ENCODE assay signal across 8 cellular contexts in the genomic region with DNA sequence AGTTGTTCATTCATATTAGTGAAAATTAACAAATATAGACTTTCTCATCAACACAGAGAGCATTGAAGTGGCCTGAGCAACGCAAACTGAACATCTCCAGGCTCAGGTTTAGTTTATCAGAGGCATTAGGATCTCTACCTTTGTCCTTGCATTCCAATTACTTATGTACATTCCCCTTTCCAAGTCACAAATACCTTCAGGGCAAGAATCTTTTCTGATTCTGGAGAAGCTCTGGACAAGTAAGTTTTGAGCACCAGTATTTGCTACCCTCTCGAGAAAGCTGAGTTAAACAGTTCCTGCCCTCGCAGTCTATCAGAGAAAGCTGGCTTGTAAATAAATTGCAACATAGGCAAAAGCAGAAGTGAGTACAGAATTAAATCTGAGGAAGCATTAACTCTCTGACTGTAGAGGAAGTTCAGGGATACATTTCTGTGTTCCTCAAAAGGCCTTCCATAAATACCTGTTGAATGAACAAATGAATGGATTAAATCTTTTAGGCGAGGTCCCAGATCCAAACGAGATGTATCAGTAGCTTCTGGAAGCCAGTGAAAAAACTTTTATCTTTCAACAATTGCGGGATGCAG. TPM values are rescaled to one million over a fixed set of nuclear protein-coding genes. Genes with fewer than 3 reads are reported as not detected.
DNase-seq lines count a peak whose midpoint lies in the region; ATAC-seq and TF ChIP-seq lines count a peak whose summit lies in the region.

No MANE protein-coding gene starts in this region.

- H3K27me3 ChIP-seq in CD8-positive, alpha-beta T cell (ENCODE audit: insufficient read depth, low read length): no peaks in the 10 kb centered on the region
- H3K27me3 ChIP-seq in Karpas-422 (ENCODE audit: low read length) (no peaks in the 10 kb centered on the region), liver (ENCODE audit: control insufficient read depth in 4 of 4, insufficient read depth in 4 of 4, low read length in 3 of 4) (no peaks in the 10 kb centered on the region), tibial nerve (no peaks in the 10 kb centered on the region)

- TF ChIP-seq POLR2A in tibial nerve (IDR thresholded peaks at IDR 0.05): no peak

- in situ Hi-C loops in astrocyte of the cerebellum (cut with HindIII; ENCODE audit: low sequenced_read_pairs): no loop called here

- ATAC-seq in CD8-positive, alpha-beta T cell: no peak
- ATAC-seq in GM19395 (IDR thresholded peaks at IDR 0.05; ENCODE audit: unreplicated experiment) (no peak), HG03521 (IDR thresholded peaks at IDR 0.05; ENCODE audit: unreplicated experiment) (no peak)

- CTCF ChIA-PET in CD8-positive, alpha-beta T cell (lab: Charles Lee): interaction anchor here (3.1 kb wide), 1 partner anchor 9 kb away, joined by 20 read pairs; no protein-coding TSS in a partner anchor

- no peaks in the 10 kb centered on the region for H3K9me3 Mint-ChIP-seq in CD8-positive, alpha-beta T cell

- no peaks in the 10 kb centered on the region for H3K9me2 ChIP-seq in Karpas-422 (replicated peaks; ENCODE audit: insufficient read depth, low read length)

- peaks cover 5% of the 10 kb centered on the region for H3K36me3 Mint-ChIP-seq in CD8-positive, alpha-beta T cell

- DNase-seq in CD8-positive, alpha-beta T cell: no peak
- DNase-seq in Karpas-422 (peak; percentile 83), astrocyte of the cerebellum (ENCODE audit: low read depth) (no peak), tibial nerve (ENCODE audit: low spot score in 2 of 2) (no peak), NCI-H2029 (lab: John Stamatoyannopoulos, UW) (no peak)

- intact Hi-C loops in CD8-positive, alpha-beta T cell (cut with DNase I, micrococcal nuclease): loop anchor here (2.0 to 10.0 kb wide), 8 partner anchors 73 to 1111 kb away; a partner anchor contains a TSS

- peak overlapping the region; percentile 85 for H3K4me3 ChIP-seq in CD8-positive, alpha-beta T cell (ENCODE audit: low read depth, low read length)
- H3K4me3 ChIP-seq in Karpas-422 (ENCODE audit: low read length) (peak overlapping the region; percentile 93), astrocyte of the cerebellum (ENCODE audit: low read depth, low read length) (peak overlapping the region; percentile 53), liver (ENCODE audit: low read depth in 1 of 3, low read length in 3 of 3) (peak overlapping the region; percentile 78 to 97 (median 93)), tibial nerve (peak overlapping the region; percentile 81 to 89 (median 83))

- no peaks in the 10 kb centered on the region for H4K20me1 ChIP-seq in Karpas-422 (ENCODE audit: insufficient read depth, low read depth, low read length)

- H3K9me3 ChIP-seq in CD8-positive, alpha-beta T cell (ENCODE audit: low read length): no peaks in the 10 kb centered on the region
- H3K9me3 ChIP-seq in Karpas-422 (ENCODE audit: low read length): no peaks in the 10 kb centered on the region
- no peaks in the 10 kb centered on the region for H3K9me3 ChIP-seq in liver (ENCODE audit: control insufficient read depth in 4 of 4, low read length in 3 of 4)
- H3K9me3 ChIP-seq in tibial nerve: no peaks in the 10 kb centered on the region

- peak overlapping the region; percentile 77 for H3K27ac Mint-ChIP-seq in CD8-positive, alpha-beta T cell

- peaks cover 60% of the 10 kb centered on the region for H3K79me2 ChIP-seq in Karpas-422 (ENCODE audit: low read length)

- peaks cover 16% of the 10 kb centered on the region for H3K4me1 ChIP-seq in CD8-positive, alpha-beta T cell (ENCODE audit: insufficient read depth, low read length)
- H3K4me1 ChIP-seq in Karpas-422 (ENCODE audit: low read length): peaks cover 55% of the 10 kb centered on the region
- peaks cover 6 to 33% (median 11%) of the 10 kb centered on the region in 4 donors for H3K4me1 ChIP-seq in liver (ENCODE audit: control insufficient read depth in 4 of 4, insufficient read depth in 4 of 4, low read length in 3 of 4)
- peaks cover 0 to 63% (median 17%) of the 10 kb centered on the region in 4 donors for H3K4me1 ChIP-seq in tibial nerve

- no peaks in the 10 kb centered on the region for H3K36me3 ChIP-seq in CD8-positive, alpha-beta T cell (ENCODE audit: insufficient read depth, low read length)
- H3K36me3 ChIP-seq in Karpas-422 (ENCODE audit: insufficient read depth, low read length) (no peaks in the 10 kb centered on the region; the same call in 1 of the 2 replicates), liver (ENCODE audit: control insufficient read depth in 4 of 4, insufficient read depth in 3 of 4, low read depth in 1 of 4, low read length in 3 of 4) (no peaks in the 10 kb centered on the region), tibial nerve (no peaks in the 10 kb centered on the region)

- no peak for TF ChIP-seq CTCF in CD8-positive, alpha-beta T cell (IDR thresholded peaks at IDR 0.05)
- TF ChIP-seq CTCF in astrocyte of the cerebellum (IDR thresholded peaks at IDR 0.05; ENCODE audit: low read depth, low read length, missing control alignments) (no peak), liver (IDR thresholded peaks at IDR 0.05; ENCODE audit: low read depth, low read length, missing input control) (peak; percentile 6), tibial nerve (IDR thresholded peaks at IDR 0.05) (no peak)

- no peak overlapping the region for H3K27ac ChIP-seq in CD8-positive, alpha-beta T cell (ENCODE audit: low read depth, low read length)
- H3K27ac ChIP-seq in Karpas-422 (ENCODE audit: low read length) (peak overlapping the region; percentile 88), liver (ENCODE audit: low read depth in 1 of 2, low read length in 2 of 2) (peak overlapping the region; percentile 88 to 92), tibial nerve (peak overlapping the region in 3 of 4 donors; percentile 92 to 94 (median 92))

- H3K27me3 Mint-ChIP-seq in CD8-positive, alpha-beta T cell (ENCODE audit: low read depth): no peaks in the 10 kb centered on the region

- TF ChIP-seq EP300 in tibial nerve (IDR thresholded peaks at IDR 0.05): peak in 1 of 2 donors; percentile 41

- H2AFZ ChIP-seq in Karpas-422 (ENCODE audit: low read length): no peak overlapping the region

- peak; percentile 9 to 26 for TF ChIP-seq RAD21 in liver (IDR thresholded peaks at IDR 0.05)

- peak overlapping the region; percentile 85 for H3K4me2 ChIP-seq in Karpas-422 (ENCODE audit: low read depth, low read length, poor library complexity, severe bottlenecking)

- H3K4me1 Mint-ChIP-seq in CD8-positive, alpha-beta T cell (ENCODE audit: low read depth): peaks cover 47% of the 10 kb centered on the region

- 4% methylated on average over 6 of the region's 6 CpGs for WGBS in liver
- 6 to 7% methylated on average over 6 of the region's 6 CpGs for WGBS in tibial nerve, 2 donors

- H3K9ac ChIP-seq in Karpas-422 (ENCODE audit: low read length) (peak overlapping the region; percentile 83), liver (ENCODE audit: low read depth in 1 of 2, low read length in 2 of 2) (peak overlapping the region; percentile 79 to 82)

- H3K4me3 Mint-ChIP-seq in CD8-positive, alpha-beta T cell: peak overlapping the region; percentile 92

- POLR2A ChIA-PET in CD8-positive, alpha-beta T cell (lab: Charles Lee): interaction anchor here (0.8 kb wide), 1 partner anchor 9 kb away, joined by 4 read pairs; no protein-coding TSS in a partner anchor

TF ChIP-seq in liver, 16 proteins besides CTCF, POLR2A, EP300 and RAD21:
- TF ChIP-seq RXRA (IDR thresholded peaks at IDR 0.05): peak in 1 of 2 donors; percentile 6
- no peak for TF ChIP-seq EGR1 (IDR thresholded peaks at IDR 0.05; ENCODE audit: low read depth in 2 of 2)
- peak; percentile 34 for TF ChIP-seq FOXA1 (IDR thresholded peaks at IDR 0.05)
- peak; percentile 16 for TF ChIP-seq FOXA2 (IDR thresholded peaks at IDR 0.05)
TF ChIP-seq in liver: peak in this region for 3.

RNA-seq across cellular contexts. Expression of a gene that starts 1.2 kb away (rescaled TPM):
- total RNA-seq in CD8-positive, alpha-beta T cell: 1 to 10 TPM; 3.8 to 3.9 TPM
- 11.7 and 28.2 TPM in 2 replicates for total RNA-seq in Karpas-422 (2014; rRNA removed; shearing (Covaris generic); ENCODE audit: low replicate concordance)
- total RNA-seq in liver (10 to 100 TPM; 12.7 to 22.5 TPM), tibial nerve (10 to 100 TPM in 3 of 4 donors, 1 to 10 TPM in 1; 7.6 to 14.6 (median 11.5) TPM)
- polyA plus RNA-seq in liver: 1 to 10 TPM; 7.1 to 8.1 TPM
